In the genomic region with DNA sequence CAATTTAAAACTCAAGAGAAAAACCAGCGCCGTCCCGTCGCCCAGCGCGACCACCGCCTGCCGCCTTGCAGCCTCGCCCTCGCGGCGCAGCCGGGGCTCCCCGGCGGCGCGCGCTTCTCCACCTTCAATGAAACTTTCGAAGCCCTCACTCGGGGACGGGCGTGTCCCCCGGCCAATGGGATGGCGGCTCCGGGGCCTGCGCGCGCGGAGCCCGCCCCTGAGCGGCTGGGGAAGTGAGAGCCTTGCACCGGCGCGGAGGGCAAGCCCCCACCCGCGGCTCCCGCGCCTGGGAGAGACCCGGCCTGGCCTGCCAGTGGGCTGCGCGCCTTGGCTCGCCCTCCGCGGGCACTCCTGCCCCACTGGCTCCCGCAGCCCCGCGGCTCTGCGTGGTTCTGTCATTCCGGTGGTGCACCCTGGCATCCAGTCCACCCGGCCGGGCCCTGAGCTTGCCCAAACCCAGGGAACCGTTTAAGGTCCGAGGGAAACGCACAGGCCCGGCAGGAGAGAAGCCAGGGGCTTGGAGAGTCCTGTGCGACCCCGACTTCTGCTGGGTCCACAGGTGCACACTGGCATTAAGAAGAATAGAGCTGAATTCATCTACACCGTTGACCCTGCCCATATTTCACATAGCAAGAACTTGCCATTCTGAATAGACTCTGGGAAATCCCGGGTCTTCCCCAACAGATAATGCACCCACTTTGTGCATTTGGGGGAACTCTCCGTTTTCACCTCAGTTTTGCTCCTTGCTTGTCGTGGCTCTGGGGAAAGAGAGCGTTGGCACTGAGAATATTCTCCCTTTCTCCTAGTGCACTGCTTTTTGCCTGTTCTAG, we compare ENCODE assay signal across 9 cellular contexts. TPM values are rescaled to one million over a fixed set of nuclear protein-coding genes. Genes with fewer than 3 reads are reported as not detected.
DNase-seq lines count a peak whose midpoint lies in the region; ATAC-seq and TF ChIP-seq lines count a peak whose summit lies in the region.
"Had no signal": no experiment of that assay in that cellular context is flagged by ENCODE, and none has a peak within 500 bp of the region (broad histone marks: within the 10 kb centered on the region; RNA-seq: fewer than 3 reads in every experiment).

Gene PIEZO2 (minus strand): TSS at position 129 of the 830 bp plus-strand sequence. CDS start 981 bp downstream, outside the sequence.

- peak within 1 kb of the TSS; percentile 75 for H3K4me2 ChIP-seq in fibroblast of lung (ENCODE audit: extremely low read depth, insufficient read depth, low read length)

- peaks cover 30% of the 10 kb centered on the region for H3K4me1 Mint-ChIP-seq in nephron progenitor cell

- H4K20me1 ChIP-seq in fibroblast of lung (ENCODE audit: control insufficient read depth, extremely low read depth, insufficient read depth, low read length) = no peaks in the 10 kb centered on the region

- H3K36me3 ChIP-seq in fibroblast of lung (ENCODE audit: control insufficient read depth, insufficient read depth, low read length) = no peaks in the 10 kb centered on the region

- H2AFZ ChIP-seq in fibroblast of lung (ENCODE audit: low read length) = no peak within 1 kb of the TSS

- no peaks in the 10 kb centered on the region for H3K79me2 ChIP-seq in fibroblast of lung (ENCODE audit: control insufficient read depth, insufficient read depth, low read length)

- H3K27ac Mint-ChIP-seq in nephron progenitor cell = no peak within 1 kb of the TSS

- no peak within 1 kb of the TSS for H3K27ac ChIP-seq in fibroblast of lung (ENCODE audit: insufficient read depth, low read length)

- TF ChIP-seq CTCF in GM10248 (IDR thresholded peaks at IDR 0.05; ENCODE audit: control extremely low read depth, extremely low read depth, low read depth, missing control alignments) (no peak), fibroblast of lung (conservative IDR thresholded peaks at IDR 0.05 in 1 of 2, IDR thresholded peaks at IDR 0.05 in 1 of 2; ENCODE audit: low read depth in 1 of 2, low read length in 2 of 2) (no peak), nephron progenitor cell (IDR thresholded peaks at IDR 0.05) (no peak)

- H3K27me3 ChIP-seq in fibroblast of lung (ENCODE audit: control insufficient read depth, insufficient read depth, low read length) = peaks cover 25% of the 10 kb centered on the region

- H3K4me3 Mint-ChIP-seq in nephron progenitor cell = peak within 1 kb of the TSS; percentile 82
- H3K4me3 Mint-ChIP-seq: T-helper 1 cell treated with Interleukin-12 subunit alpha and Interleukin-12 subunit beta and Interleukin-4 antibody, amounts not matched to agents 30 μg/mL and 1 μg/mL, for 36 hours had no signal

- POLR2A ChIA-PET in GM10248 (lab: Yijun Ruan, JAX) = no interaction called here

- H3K4me3 ChIP-seq in fibroblast of lung (replicated peaks in 1 of 4; ENCODE audit: control extremely low read depth in 1 of 4, insufficient read depth in 1 of 4, low read depth in 3 of 4, low read length in 4 of 4) = peak within 1 kb of the TSS; percentile 27 to 46 (median 41)

- H3K9me3 Mint-ChIP-seq in nephron progenitor cell = peaks cover 4% of the 10 kb centered on the region
- H3K9me3 Mint-ChIP-seq: T-helper 1 cell treated with Interleukin-12 subunit alpha and Interleukin-12 subunit beta and Interleukin-4 antibody, amounts not matched to agents 30 μg/mL and 1 μg/mL, for 36 hours had no signal

- no peaks in the 10 kb centered on the region for H3K4me1 ChIP-seq in fibroblast of lung (ENCODE audit: control insufficient read depth, extremely low read depth, insufficient read depth, low read length)

- peak; percentile 92 for DNase-seq in GM10248 (ENCODE audit: extremely low spot score)
- DNase-seq in NCI-H526 treated with DMSO at 0.1 percent for 48 hours (lab: John Stamatoyannopoulos, UW) = peak; percentile 9
- peak; percentile 54 to 66 for DNase-seq in fibroblast of lung (ENCODE audit: low read depth in 2 of 2)
- DNase-seq in nephron progenitor cell = peak; percentile 89
- no peak for DNase-seq in activated gamma-delta T cell (lab: John Stamatoyannopoulos, UW)
- DNase-seq in NCI-H2029 (lab: John Stamatoyannopoulos, UW) = no peak
- no peak for DNase-seq in NCI-H82 (lab: John Stamatoyannopoulos, UW)

- H3K9ac ChIP-seq in fibroblast of lung (ENCODE audit: insufficient read depth, low read length) = no peak within 1 kb of the TSS

- no peaks in the 10 kb centered on the region for H3K36me3 Mint-ChIP-seq in nephron progenitor cell (ENCODE audit: low read depth)

- CTCF ChIA-PET in GM10248 (lab: Yijun Ruan, JAX) = interaction anchor here (0.9 to 2.5 kb wide), 10 partner anchors 10 to 590 kb away, joined by 3 to 17 read pairs (median 4); no protein-coding TSS in a partner anchor

- no peaks in the 10 kb centered on the region for H3K9me3 ChIP-seq in fibroblast of lung (ENCODE audit: control insufficient read depth, insufficient read depth, low read depth, low read length)

- H3K27me3 Mint-ChIP-seq in nephron progenitor cell (ENCODE audit: low read depth, poor library complexity) = peaks cover 85% of the 10 kb centered on the region

- ATAC-seq in GM21737 (IDR thresholded peaks at IDR 0.05; ENCODE audit: unreplicated experiment) = peak; percentile 71

RNA-seq across cellular contexts. Expression of gene PIEZO2, which starts in this region (rescaled TPM):
- total RNA-seq in fibroblast of lung = 6.6 and 32.9 TPM in 2 replicates
- 1.2 and 6.9 TPM in 2 replicates for polyA plus RNA-seq in fibroblast of lung
- 0.51 and 4.0 TPM in 2 replicates for polyA plus RNA-seq in fibroblast of lung (2012)
- 1.8 and 21.7 TPM in 2 replicates for polyA minus RNA-seq in fibroblast of lung (ENCODE audit: low replicate concordance)

Comparison
In these comparisons a context has a peak if more than half of its experiments do, and no peak if none do; other contexts are left out.
1. DNase-seq: peak in GM10248 (single experiment), NCI-H526 treated with DMSO at 0.1 percent for 48 hours (single experiment), fibroblast of lung (2 of 2) and nephron progenitor cell (single experiment); none in activated gamma-delta T cell (single experiment), NCI-H2029 (single experiment) and NCI-H82 (single experiment).